In genomic region chr1:75724472-75725022, GRCh38 we compare ENCODE assay signal across 8 cellular contexts. TPM values are rescaled to one million over a fixed set of nuclear protein-coding genes. Genes with fewer than 3 reads are reported as not detected.
DNase-seq lines count a peak whose midpoint lies in the region; ATAC-seq, FAIRE-seq and TF ChIP-seq lines count a peak whose summit lies in the region.

Gene ACADM, plus strand, starts transcription at chr1:75724709. Its CDS starts 79 bp downstream, at chr1:75724788.

- H3K9me3 ChIP-seq in BLaER1 (no peaks in the 10 kb centered on the region), HepG2 (ENCODE audit: low read length) (no peaks in the 10 kb centered on the region)

- FAIRE-seq in HepG2 (lab: Jason Lieb, UNC): peak; percentile 36

- H2AFZ ChIP-seq in HepG2 (ENCODE audit: low read length): no peak within 1 kb of the TSS

- TF ChIP-seq EP300 in HepG2 (IDR thresholded peaks at IDR 0.05; ENCODE audit: low read depth in 2 of 2, low read length in 2 of 2) (no peak; a peak in 2 of 4 replicates), HepG2 (CRISPR knock-in tag; IDR thresholded peaks at IDR 0.05; ENCODE audit: borderline replicate concordance) (peak; percentile 45; the same call in 1 of the 2 replicates)

- H3K27ac ChIP-seq in BLaER1: peak within 1 kb of the TSS; percentile 91
- peak within 1 kb of the TSS; percentile 91 for H3K27ac ChIP-seq in HepG2 (ENCODE audit: extremely low read length, insufficient read depth, low read length)

- H3K27me3 ChIP-seq in BLaER1 (no peaks in the 10 kb centered on the region), HepG2 (ENCODE audit: control insufficient read depth in 1 of 2, insufficient read depth in 2 of 2, low read length in 2 of 2) (no peaks in the 10 kb centered on the region)

- H3K4me2 ChIP-seq in BLaER1 (peak within 1 kb of the TSS; percentile 88), HepG2 (ENCODE audit: low read depth, low read length) (peak within 1 kb of the TSS; percentile 82)

- peak; percentile 79 to 96 for TF ChIP-seq POLR2A in HepG2 (IDR thresholded peaks at IDR 0.05; ENCODE audit: insufficient read depth in 1 of 2, low read depth in 2 of 2, low read length in 2 of 2)

- in situ Hi-C loops in HepG2 (cut with HindIII; ENCODE audit: extremely low pct_ligation_motif_present, low pct_unique_long_range_greater_than_20kb): loop anchor here (5.0 kb wide), 1 partner anchor 63 kb away; the partner anchor contains the start of gene RABGGTB

- TF ChIP-seq RAD21 in HepG2 (CRISPR knock-in tag; IDR thresholded peaks at IDR 0.05): no peak

- H3K4me1 ChIP-seq in BLaER1: peaks cover 36% of the 10 kb centered on the region
- peaks cover 42% of the 10 kb centered on the region for H3K4me1 ChIP-seq in HepG2 (ENCODE audit: insufficient read depth, low read length)

- CTCF ChIA-PET in HepG2 (lab: Yijun Ruan, JAX; ENCODE audit: low intra/inter-chr PET ratio, low total read pairs): no interaction called here

- intact Hi-C loops in HepG2 (cut with micrococcal nuclease; ENCODE audit: unreplicated experiment): loop anchor here (1.0 to 2.0 kb wide), 3 partner anchors 47 to 110 kb away; partner anchors contain the start of gene RABGGTB

- WGBS in HepG2 (ENCODE audit: low lambda C conversion rate): 2% methylated on average over 20 of the region's 48 CpGs

- peak; percentile 89 for ATAC-seq in HG03439 (IDR thresholded peaks at IDR 0.05; ENCODE audit: unreplicated experiment)
- ATAC-seq in HepG2: peak; percentile 94

- H4K20me1 ChIP-seq in BLaER1 (peaks cover 33% of the 10 kb centered on the region), HepG2 (ENCODE audit: insufficient read depth, low read length) (peaks cover 8% of the 10 kb centered on the region; the same call in 1 of the 2 replicates)

- H3K4me3 ChIP-seq in BLaER1: peak within 1 kb of the TSS; percentile 93
- peak within 1 kb of the TSS; percentile 86 to 98 (median 95) for H3K4me3 ChIP-seq in HepG2 (replicated peaks in 1 of 3; ENCODE audit: insufficient read depth in 1 of 3, low read depth in 2 of 3, low read length in 3 of 3)

- TF ChIP-seq CTCF in HepG2 (CRISPR knock-in tag; IDR thresholded peaks at IDR 0.05): 0 out of 2 replicates have a peak, but pooled peaks have one; percentile 13

- BruUV-seq in HepG2 (replicated peaks; lab: Mats Ljungman, UMichigan): no TSS peak

- H3K79me2 ChIP-seq in HepG2 (ENCODE audit: insufficient read depth, low read length): peaks cover 41% of the 10 kb centered on the region

- DNase-seq in GM19238 (ENCODE audit: insufficient read length, low spot score): peak; percentile 72
- DNase-seq in NCI-H526 (lab: John Stamatoyannopoulos, UW): peak; percentile 75 to 93
- DNase-seq in activated CD4-positive, alpha-beta T cell treated with anti-CD3 and anti-CD28 coated beads, Interleukin-2, amount 50 U/mL, for 24 hours (ENCODE audit: low read depth in 1 of 2, low spot score in 1 of 2): peak; percentile 71 to 75
- DNase-seq in dedifferentiated amniotic fluid mesenchymal stem cell (ENCODE audit: extremely low spot score): peak; percentile 55
- DNase-seq in HepG2 (ENCODE audit: low spot score): peak; percentile 88
- peak; percentile 88 for DNase-seq in stimulated activated CD4-positive, alpha-beta T cell treated with anti-CD3 and anti-CD28 coated beads, Interleukin-4, amount 100 ng/mL, for 1 hour

- H3K36me3 ChIP-seq in BLaER1 (0 out of 2 replicates have a peak, but pooled peaks cover 8% of the 10 kb centered on the region), HepG2 (replicated peaks in 1 of 2; ENCODE audit: control insufficient read depth in 1 of 2, insufficient read depth in 2 of 2, low read length in 2 of 2) (no peaks in the 10 kb centered on the region)

- peak within 1 kb of the TSS; percentile 94 for H3K9ac ChIP-seq in BLaER1
- H3K9ac ChIP-seq in HepG2 (ENCODE audit: insufficient read depth, low read depth, low read length): peak within 1 kb of the TSS; percentile 82

- POLR2A ChIA-PET in HepG2 (lab: Yijun Ruan, JAX): interaction anchor here (0.9 to 2.1 kb wide), 8 partner anchors 40 to 110 kb away, joined by 3 to 21 read pairs (median 6); partner anchors contain the start of gene RABGGTB

TF ChIP-seq in HepG2, 621 proteins besides CTCF, POLR2A, EP300 and RAD21 (continues in another document):
- TF ChIP-seq ZNF460 (CRISPR knock-in tag; IDR thresholded peaks at IDR 0.05; ENCODE audit: borderline replicate concordance) (no peak), KIAA2018 (CRISPR knock-in tag; IDR thresholded peaks at IDR 0.05; ENCODE audit: borderline replicate concordance) (no peak), POGZ (CRISPR knock-in tag; IDR thresholded peaks at IDR 0.05) (peak; percentile 80), SP2 (CRISPR knock-in tag; IDR thresholded peaks at IDR 0.05) (no peak; the same call in 1 of the 2 replicates), ZNF350 (CRISPR knock-in tag; IDR thresholded peaks at IDR 0.05; ENCODE audit: borderline replicate concordance, low read depth) (peak; percentile 87), ZNF703 (CRISPR knock-in tag; IDR thresholded peaks at IDR 0.05; ENCODE audit: borderline replicate concordance) (peak; percentile 41; the same call in 1 of the 2 replicates)

RNA-seq across cellular contexts. Expression of gene ACADM, which starts in this region (rescaled TPM):
- 92.2 and 133 TPM in 2 replicates for total RNA-seq in HepG2 (2016; rRNA removed; fragmentation: Illumina TruSeq; extraction: Trizol)
- total RNA-seq in HepG2 (2016; cell fraction: cytosol; rRNA removed; fragmentation: Illumina TruSeq; extraction: Trizol; ENCODE audit: low read depth): 22.1 and 22.6 TPM in 2 replicates
- total RNA-seq in HepG2 (2016; cell fraction: insoluble cytoplasmic fraction; rRNA removed; fragmentation: Illumina TruSeq; extraction: Trizol): 91.7 and 143 TPM in 2 replicates
- 24.5 and 27.9 TPM in 2 replicates for total RNA-seq in HepG2 (2016; cell fraction: membrane; rRNA removed; fragmentation: Illumina TruSeq; extraction: Trizol)
- total RNA-seq in HepG2 (2016; cell fraction: nucleus; rRNA removed; fragmentation: Illumina TruSeq; extraction: Trizol): 52.8 and 55.5 TPM in 2 replicates
- polyA plus RNA-seq in HepG2 (2011; rRNA removed): 37.1 and 43.7 TPM in 2 replicates
- polyA plus RNA-seq in HepG2 (2011; cell fraction: cytosol; rRNA removed): 19.2 and 30.6 TPM in 2 replicates
- polyA plus RNA-seq in HepG2 (2011; cell fraction: nucleus; rRNA removed): 16.8 and 25.8 TPM in 2 replicates
- 65.4 and 101 TPM in 2 replicates for polyA plus RNA-seq in HepG2 (2012)
- polyA plus RNA-seq in HepG2 (2016; cell fraction: cytosol; fragmentation: Illumina TruSeq; extraction: Trizol; ENCODE audit: low read depth): 7.0 and 7.2 TPM in 2 replicates
- polyA plus RNA-seq in HepG2 (2016; cell fraction: insoluble cytoplasmic fraction; fragmentation: Illumina TruSeq; extraction: Trizol; ENCODE audit: low read depth): 113 and 123 TPM in 2 replicates
- polyA plus RNA-seq in HepG2 (2016; cell fraction: membrane; fragmentation: Illumina TruSeq; extraction: Trizol; ENCODE audit: low read depth): 14.2 and 14.7 TPM in 2 replicates
- polyA plus RNA-seq in HepG2 (2016; cell fraction: nucleus; fragmentation: Illumina TruSeq; extraction: Trizol; ENCODE audit: insufficient read depth, low read depth): 45.9 and 47.6 TPM in 2 replicates
- 7.9 and 12.5 TPM in 2 replicates for polyA minus RNA-seq in HepG2 (2011; rRNA and poly(A)+ RNA removed; ENCODE audit: low replicate concordance)
- polyA minus RNA-seq in HepG2 (2011; cell fraction: cytosol; rRNA and poly(A)+ RNA removed): 18.5 and 23.1 TPM in 2 replicates
- 85.0 and 85.5 TPM in 2 replicates for polyA minus RNA-seq in HepG2 (2011; cell fraction: nucleus; rRNA and poly(A)+ RNA removed)

Comparison
In these comparisons a context has a peak if more than half of its experiments do, and no peak if none do; other contexts are left out.
1. Peak in every context shown above with its lines: DNase-seq, ATAC-seq, H3K4me3 ChIP-seq and H3K27ac ChIP-seq.